In genomic region chr7:151512353-151512752, GRCh38 we compare ENCODE assay signal across 1 cellular context.
TF ChIP-seq lines count a peak whose summit lies in the region.

No MANE protein-coding gene starts in this region.

TF ChIP-seq in WTC11, 78 proteins besides CTCF, POLR2A, EP300 and RAD21:
- no peak for TF ChIP-seq PRDM15 (CRISPR knock-in tag; IDR thresholded peaks at IDR 0.05)
- TF ChIP-seq NR3C1 (CRISPR knock-in tag; conservative IDR thresholded peaks at IDR 0.05; ENCODE audit: low read depth), result no peak
- TF ChIP-seq, protein P1, sequence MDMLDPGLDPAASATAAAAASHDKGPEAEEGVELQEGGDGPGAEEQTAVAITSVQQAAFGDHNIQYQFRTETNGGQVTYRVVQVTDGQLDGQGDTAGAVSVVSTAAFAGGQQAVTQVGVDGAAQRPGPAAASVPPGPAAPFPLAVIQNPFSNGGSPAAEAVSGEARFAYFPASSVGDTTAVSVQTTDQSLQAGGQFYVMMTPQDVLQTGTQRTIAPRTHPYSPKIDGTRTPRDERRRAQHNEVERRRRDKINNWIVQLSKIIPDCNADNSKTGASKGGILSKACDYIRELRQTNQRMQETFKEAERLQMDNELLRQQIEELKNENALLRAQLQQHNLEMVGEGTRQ (CRISPR knock-in tag; IDR thresholded peaks at IDR 0.05), result no peak
- no peak for TF ChIP-seq MYBL2 (CRISPR knock-in tag; IDR thresholded peaks at IDR 0.05)
- no peak for TF ChIP-seq ZNF423 (CRISPR knock-in tag; IDR thresholded peaks at IDR 0.05)
- TF ChIP-seq NR2C2 (CRISPR knock-in tag; IDR thresholded peaks at IDR 0.05), result no peak
- TF ChIP-seq, protein P2, sequence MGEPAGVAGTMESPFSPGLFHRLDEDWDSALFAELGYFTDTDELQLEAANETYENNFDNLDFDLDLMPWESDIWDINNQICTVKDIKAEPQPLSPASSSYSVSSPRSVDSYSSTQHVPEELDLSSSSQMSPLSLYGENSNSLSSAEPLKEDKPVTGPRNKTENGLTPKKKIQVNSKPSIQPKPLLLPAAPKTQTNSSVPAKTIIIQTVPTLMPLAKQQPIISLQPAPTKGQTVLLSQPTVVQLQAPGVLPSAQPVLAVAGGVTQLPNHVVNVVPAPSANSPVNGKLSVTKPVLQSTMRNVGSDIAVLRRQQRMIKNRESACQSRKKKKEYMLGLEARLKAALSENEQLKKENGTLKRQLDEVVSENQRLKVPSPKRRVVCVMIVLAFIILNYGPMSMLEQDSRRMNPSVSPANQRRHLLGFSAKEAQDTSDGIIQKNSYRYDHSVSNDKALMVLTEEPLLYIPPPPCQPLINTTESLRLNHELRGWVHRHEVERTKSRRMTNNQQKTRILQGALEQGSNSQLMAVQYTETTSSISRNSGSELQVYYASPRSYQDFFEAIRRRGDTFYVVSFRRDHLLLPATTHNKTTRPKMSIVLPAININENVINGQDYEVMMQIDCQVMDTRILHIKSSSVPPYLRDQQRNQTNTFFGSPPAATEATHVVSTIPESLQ (CRISPR knock-in tag; IDR thresholded peaks at IDR 0.05), result no peak
- TF ChIP-seq ATF3 (CRISPR knock-in tag; conservative IDR thresholded peaks at IDR 0.05), result no peak
- TF ChIP-seq, protein P3, sequence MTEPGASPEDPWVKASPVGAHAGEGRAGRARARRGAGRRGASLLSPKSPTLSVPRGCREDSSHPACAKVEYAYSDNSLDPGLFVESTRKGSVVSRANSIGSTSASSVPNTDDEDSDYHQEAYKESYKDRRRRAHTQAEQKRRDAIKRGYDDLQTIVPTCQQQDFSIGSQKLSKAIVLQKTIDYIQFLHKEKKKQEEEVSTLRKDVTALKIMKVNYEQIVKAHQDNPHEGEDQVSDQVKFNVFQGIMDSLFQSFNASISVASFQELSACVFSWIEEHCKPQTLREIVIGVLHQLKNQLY (CRISPR knock-in tag; IDR thresholded peaks at IDR 0.05), result no peak
- TF ChIP-seq KAT7 (CRISPR knock-in tag; IDR thresholded peaks at IDR 0.05; ENCODE audit: borderline replicate concordance), result no peak
- TF ChIP-seq, protein P4, sequence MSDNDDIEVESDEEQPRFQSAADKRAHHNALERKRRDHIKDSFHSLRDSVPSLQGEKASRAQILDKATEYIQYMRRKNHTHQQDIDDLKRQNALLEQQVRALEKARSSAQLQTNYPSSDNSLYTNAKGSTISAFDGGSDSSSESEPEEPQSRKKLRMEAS (CRISPR knock-in tag; IDR thresholded peaks at IDR 0.05), result no peak
- TF ChIP-seq, protein P5, sequence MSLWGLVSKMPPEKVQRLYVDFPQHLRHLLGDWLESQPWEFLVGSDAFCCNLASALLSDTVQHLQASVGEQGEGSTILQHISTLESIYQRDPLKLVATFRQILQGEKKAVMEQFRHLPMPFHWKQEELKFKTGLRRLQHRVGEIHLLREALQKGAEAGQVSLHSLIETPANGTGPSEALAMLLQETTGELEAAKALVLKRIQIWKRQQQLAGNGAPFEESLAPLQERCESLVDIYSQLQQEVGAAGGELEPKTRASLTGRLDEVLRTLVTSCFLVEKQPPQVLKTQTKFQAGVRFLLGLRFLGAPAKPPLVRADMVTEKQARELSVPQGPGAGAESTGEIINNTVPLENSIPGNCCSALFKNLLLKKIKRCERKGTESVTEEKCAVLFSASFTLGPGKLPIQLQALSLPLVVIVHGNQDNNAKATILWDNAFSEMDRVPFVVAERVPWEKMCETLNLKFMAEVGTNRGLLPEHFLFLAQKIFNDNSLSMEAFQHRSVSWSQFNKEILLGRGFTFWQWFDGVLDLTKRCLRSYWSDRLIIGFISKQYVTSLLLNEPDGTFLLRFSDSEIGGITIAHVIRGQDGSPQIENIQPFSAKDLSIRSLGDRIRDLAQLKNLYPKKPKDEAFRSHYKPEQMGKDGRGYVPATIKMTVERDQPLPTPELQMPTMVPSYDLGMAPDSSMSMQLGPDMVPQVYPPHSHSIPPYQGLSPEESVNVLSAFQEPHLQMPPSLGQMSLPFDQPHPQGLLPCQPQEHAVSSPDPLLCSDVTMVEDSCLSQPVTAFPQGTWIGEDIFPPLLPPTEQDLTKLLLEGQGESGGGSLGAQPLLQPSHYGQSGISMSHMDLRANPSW (CRISPR knock-in tag; conservative IDR thresholded peaks at IDR 0.05; ENCODE audit: low read depth), result no peak
- TF ChIP-seq JAZF1 (CRISPR knock-in tag; IDR thresholded peaks at IDR 0.05), result no peak
- TF ChIP-seq, protein P6, sequence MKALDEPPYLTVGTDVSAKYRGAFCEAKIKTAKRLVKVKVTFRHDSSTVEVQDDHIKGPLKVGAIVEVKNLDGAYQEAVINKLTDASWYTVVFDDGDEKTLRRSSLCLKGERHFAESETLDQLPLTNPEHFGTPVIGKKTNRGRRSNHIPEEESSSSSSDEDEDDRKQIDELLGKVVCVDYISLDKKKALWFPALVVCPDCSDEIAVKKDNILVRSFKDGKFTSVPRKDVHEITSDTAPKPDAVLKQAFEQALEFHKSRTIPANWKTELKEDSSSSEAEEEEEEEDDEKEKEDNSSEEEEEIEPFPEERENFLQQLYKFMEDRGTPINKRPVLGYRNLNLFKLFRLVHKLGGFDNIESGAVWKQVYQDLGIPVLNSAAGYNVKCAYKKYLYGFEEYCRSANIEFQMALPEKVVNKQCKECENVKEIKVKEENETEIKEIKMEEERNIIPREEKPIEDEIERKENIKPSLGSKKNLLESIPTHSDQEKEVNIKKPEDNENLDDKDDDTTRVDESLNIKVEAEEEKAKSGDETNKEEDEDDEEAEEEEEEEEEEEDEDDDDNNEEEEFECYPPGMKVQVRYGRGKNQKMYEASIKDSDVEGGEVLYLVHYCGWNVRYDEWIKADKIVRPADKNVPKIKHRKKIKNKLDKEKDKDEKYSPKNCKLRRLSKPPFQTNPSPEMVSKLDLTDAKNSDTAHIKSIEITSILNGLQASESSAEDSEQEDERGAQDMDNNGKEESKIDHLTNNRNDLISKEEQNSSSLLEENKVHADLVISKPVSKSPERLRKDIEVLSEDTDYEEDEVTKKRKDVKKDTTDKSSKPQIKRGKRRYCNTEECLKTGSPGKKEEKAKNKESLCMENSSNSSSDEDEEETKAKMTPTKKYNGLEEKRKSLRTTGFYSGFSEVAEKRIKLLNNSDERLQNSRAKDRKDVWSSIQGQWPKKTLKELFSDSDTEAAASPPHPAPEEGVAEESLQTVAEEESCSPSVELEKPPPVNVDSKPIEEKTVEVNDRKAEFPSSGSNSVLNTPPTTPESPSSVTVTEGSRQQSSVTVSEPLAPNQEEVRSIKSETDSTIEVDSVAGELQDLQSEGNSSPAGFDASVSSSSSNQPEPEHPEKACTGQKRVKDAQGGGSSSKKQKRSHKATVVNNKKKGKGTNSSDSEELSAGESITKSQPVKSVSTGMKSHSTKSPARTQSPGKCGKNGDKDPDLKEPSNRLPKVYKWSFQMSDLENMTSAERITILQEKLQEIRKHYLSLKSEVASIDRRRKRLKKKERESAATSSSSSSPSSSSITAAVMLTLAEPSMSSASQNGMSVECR (CRISPR knock-in tag; IDR thresholded peaks at IDR 0.05; ENCODE audit: borderline replicate concordance), result no peak
- no peak for TF ChIP-seq FOXK1 (CRISPR knock-in tag; IDR thresholded peaks at IDR 0.05)
- no peak for TF ChIP-seq ZNF232 (CRISPR knock-in tag; IDR thresholded peaks at IDR 0.05)
TF ChIP-seq in WTC11: peak in this region for 0.
